In the genomic region with DNA sequence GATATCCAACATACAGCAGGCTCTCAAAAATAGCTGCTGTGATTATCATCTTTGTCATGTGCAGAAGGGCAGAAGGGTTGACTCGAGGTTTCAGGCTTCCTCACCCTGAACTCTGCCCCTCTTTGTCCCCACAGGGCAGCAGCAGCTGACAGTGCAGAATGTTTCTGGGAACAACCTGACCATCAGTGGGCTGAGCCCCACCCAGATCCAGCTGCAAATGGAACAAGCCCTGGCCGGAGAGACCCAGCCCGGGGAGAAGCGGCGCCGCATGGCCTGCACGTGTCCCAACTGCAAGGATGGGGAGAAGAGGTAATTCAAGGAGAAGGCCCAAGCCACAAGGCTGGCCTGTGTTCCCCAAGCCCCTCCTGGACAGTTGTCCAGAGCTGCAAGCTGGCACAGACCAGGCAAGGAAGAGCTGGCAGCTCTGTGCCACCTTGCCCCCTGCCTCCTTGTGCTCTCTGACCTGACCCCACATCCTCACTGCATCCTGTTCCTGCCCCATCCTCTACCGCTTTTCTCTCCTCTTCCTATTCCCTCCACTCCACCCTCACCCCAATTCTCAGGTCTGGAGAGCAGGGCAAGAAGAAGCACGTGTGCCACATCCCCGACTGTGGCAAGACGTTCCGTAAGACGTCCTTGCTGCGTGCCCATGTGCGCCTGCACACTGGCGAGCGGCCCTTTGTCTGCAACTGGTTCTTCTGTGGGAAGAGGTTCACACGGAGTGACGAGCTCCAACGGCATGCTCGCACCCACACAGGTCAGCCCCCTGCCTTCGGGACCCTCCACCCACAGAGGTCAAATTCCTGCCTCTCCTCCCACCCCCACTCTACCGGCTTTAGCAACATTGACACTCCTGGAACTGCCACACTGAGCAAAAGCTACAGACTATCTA, we compare ENCODE assay signal across 2 cellular contexts.
A peak's percentile ranks its signal among the peaks of the same experiment; 100 is the strongest.
TF ChIP-seq lines count a peak whose summit lies in the region.

No MANE protein-coding gene starts in this region.

TF ChIP-seq in IMR-90, 13 proteins besides CTCF, POLR2A, EP300 and RAD21:
- TF ChIP-seq MAFK (IDR thresholded peaks at IDR 0.05; ENCODE audit: low read depth, low read length) (no peak), CHD1 (IDR thresholded peaks at IDR 0.05; ENCODE audit: low read depth, low read length) (no peak), NFE2L2 (IDR thresholded peaks at IDR 0.05; ENCODE audit: low read depth, low read length) (no peak), BHLHE40 (IDR thresholded peaks at IDR 0.05; ENCODE audit: low read depth, low read length) (no peak), FOS (IDR thresholded peaks at IDR 0.05; ENCODE audit: low read depth, low read length) (no peak), CEBPB (IDR thresholded peaks at IDR 0.05; ENCODE audit: low read depth, low read length) (no peak), SMC3 (IDR thresholded peaks at IDR 0.05; ENCODE audit: low read depth, low read length) (no peak), MAZ (IDR thresholded peaks at IDR 0.05; ENCODE audit: borderline replicate concordance, low read depth, low read length) (no peak), RCOR1 (IDR thresholded peaks at IDR 0.05; ENCODE audit: insufficient replicate concordance, low read length) (no peak), MXI1 (IDR thresholded peaks at IDR 0.05; ENCODE audit: borderline replicate concordance, low read depth, low read length) (no peak), RFX5 (IDR thresholded peaks at IDR 0.05; ENCODE audit: low read depth, low read length) (no peak)
- TF ChIP-seq, protein P1, sequence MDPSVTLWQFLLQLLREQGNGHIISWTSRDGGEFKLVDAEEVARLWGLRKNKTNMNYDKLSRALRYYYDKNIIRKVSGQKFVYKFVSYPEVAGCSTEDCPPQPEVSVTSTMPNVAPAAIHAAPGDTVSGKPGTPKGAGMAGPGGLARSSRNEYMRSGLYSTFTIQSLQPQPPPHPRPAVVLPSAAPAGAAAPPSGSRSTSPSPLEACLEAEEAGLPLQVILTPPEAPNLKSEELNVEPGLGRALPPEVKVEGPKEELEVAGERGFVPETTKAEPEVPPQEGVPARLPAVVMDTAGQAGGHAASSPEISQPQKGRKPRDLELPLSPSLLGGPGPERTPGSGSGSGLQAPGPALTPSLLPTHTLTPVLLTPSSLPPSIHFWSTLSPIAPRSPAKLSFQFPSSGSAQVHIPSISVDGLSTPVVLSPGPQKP (IDR thresholded peaks at IDR 0.05; ENCODE audit: borderline replicate concordance, low read depth, low read length) = no peak
- TF ChIP-seq, protein P2, sequence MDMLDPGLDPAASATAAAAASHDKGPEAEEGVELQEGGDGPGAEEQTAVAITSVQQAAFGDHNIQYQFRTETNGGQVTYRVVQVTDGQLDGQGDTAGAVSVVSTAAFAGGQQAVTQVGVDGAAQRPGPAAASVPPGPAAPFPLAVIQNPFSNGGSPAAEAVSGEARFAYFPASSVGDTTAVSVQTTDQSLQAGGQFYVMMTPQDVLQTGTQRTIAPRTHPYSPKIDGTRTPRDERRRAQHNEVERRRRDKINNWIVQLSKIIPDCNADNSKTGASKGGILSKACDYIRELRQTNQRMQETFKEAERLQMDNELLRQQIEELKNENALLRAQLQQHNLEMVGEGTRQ (IDR thresholded peaks at IDR 0.05; ENCODE audit: low read depth, low read length) = no peak

TF ChIP-seq in HepG2, 621 proteins besides CTCF, POLR2A, EP300 and RAD21:
- TF ChIP-seq SP1 (IDR thresholded peaks at IDR 0.05) = no peak
- TF ChIP-seq SP1 (CRISPR knock-in tag; IDR thresholded peaks at IDR 0.05) = no peak
- TF ChIP-seq ZNF891 (CRISPR knock-in tag; IDR thresholded peaks at IDR 0.05) = peak; percentile 53; the same call in 1 of the 2 replicates
- TF ChIP-seq NRL (CRISPR knock-in tag; IDR thresholded peaks at IDR 0.05; ENCODE audit: borderline replicate concordance) = 0 out of 2 replicates have a peak, but pooled peaks have one; percentile 34
- no peak for TF ChIP-seq POLR2G (IDR thresholded peaks at IDR 0.05; ENCODE audit: low read depth, low read length)
- no peak for TF ChIP-seq ARHGAP35 (CRISPR knock-in tag; IDR thresholded peaks at IDR 0.05; ENCODE audit: borderline replicate concordance)
- TF ChIP-seq KDM6A (CRISPR knock-in tag; IDR thresholded peaks at IDR 0.05; ENCODE audit: low read depth) = no peak
- no peak for TF ChIP-seq KAT2B (IDR thresholded peaks at IDR 0.05; ENCODE audit: borderline replicate concordance, low read depth, low read length)
- TF ChIP-seq, protein P3, sequence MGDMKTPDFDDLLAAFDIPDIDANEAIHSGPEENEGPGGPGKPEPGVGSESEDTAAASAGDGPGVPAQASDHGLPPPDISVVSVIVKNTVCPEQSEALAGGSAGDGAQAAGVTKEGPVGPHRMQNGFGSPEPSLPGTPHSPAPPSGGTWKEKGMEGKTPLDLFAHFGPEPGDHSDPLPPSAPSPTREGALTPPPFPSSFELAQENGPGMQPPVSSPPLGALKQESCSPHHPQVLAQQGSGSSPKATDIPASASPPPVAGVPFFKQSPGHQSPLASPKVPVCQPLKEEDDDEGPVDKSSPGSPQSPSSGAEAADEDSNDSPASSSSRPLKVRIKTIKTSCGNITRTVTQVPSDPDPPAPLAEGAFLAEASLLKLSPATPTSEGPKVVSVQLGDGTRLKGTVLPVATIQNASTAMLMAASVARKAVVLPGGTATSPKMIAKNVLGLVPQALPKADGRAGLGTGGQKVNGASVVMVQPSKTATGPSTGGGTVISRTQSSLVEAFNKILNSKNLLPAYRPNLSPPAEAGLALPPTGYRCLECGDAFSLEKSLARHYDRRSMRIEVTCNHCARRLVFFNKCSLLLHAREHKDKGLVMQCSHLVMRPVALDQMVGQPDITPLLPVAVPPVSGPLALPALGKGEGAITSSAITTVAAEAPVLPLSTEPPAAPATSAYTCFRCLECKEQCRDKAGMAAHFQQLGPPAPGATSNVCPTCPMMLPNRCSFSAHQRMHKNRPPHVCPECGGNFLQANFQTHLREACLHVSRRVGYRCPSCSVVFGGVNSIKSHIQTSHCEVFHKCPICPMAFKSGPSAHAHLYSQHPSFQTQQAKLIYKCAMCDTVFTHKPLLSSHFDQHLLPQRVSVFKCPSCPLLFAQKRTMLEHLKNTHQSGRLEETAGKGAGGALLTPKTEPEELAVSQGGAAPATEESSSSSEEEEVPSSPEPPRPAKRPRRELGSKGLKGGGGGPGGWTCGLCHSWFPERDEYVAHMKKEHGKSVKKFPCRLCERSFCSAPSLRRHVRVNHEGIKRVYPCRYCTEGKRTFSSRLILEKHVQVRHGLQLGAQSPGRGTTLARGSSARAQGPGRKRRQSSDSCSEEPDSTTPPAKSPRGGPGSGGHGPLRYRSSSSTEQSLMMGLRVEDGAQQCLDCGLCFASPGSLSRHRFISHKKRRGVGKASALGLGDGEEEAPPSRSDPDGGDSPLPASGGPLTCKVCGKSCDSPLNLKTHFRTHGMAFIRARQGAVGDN (CRISPR knock-in tag; IDR thresholded peaks at IDR 0.05) = peak; percentile 25
- no peak for TF ChIP-seq ZNF350 (CRISPR knock-in tag; IDR thresholded peaks at IDR 0.05; ENCODE audit: borderline replicate concordance, low read depth)
